Comparison of ENCODE assay signal across 32 cellular contexts in genomic region chr7:20477091-20477490, GRCh38.
DNase-seq lines count a peak whose midpoint lies in the region; FAIRE-seq and TF ChIP-seq lines count a peak whose summit lies in the region.
"Had no signal": no experiment of that assay in that cellular context is flagged by ENCODE, and none has a peak within 500 bp of the region (broad histone marks: within the 10 kb centered on the region; RNA-seq: fewer than 3 reads in every experiment).

No MANE protein-coding gene starts in this region.

- TF ChIP-seq CTCF in H1 (IDR thresholded peaks at IDR 0.05; ENCODE audit: control extremely low read depth in 1 of 3, insufficient read depth in 1 of 3, low read depth in 1 of 3, low read length in 3 of 3) (no peak), tibial nerve (IDR thresholded peaks at IDR 0.05) (no peak), Peyer's patch (IDR thresholded peaks at IDR 0.05) (no peak)

- H3K23me2 ChIP-seq in H1 (ENCODE audit: low read depth, low read length), result no peaks in the 10 kb centered on the region

- FAIRE-seq in H54 (lab: Jason Lieb, UNC) (peak; percentile 53), H1 (lab: Jason Lieb, UNC) (peak; percentile 55)
- FAIRE-seq: A204.1, A549 had no signal

- no peak overlapping the region for H3K27ac ChIP-seq in H1 (ENCODE audit: low read depth, low read length)
- H3K27ac ChIP-seq in tibial nerve, result peak overlapping the region; percentile 21 to 90 (median 67)
- no peak overlapping the region for H3K27ac ChIP-seq in Peyer's patch
- H3K27ac ChIP-seq: 22Rv1, A549, BLaER1, C4-2B had no signal

- CTCF ChIA-PET in H1 (lab: Charles Lee; ENCODE audit: partially characterized antibody), result interaction anchor here (0.6 to 2.2 kb wide), 3 partner anchors 31 to 889 kb away, joined by 3 to 6 read pairs (median 3); no protein-coding TSS in a partner anchor

- H3K79me1 ChIP-seq in H1 (ENCODE audit: low read depth, low read length), result no peaks in the 10 kb centered on the region

- H3K9me3 ChIP-seq in H1 (ENCODE audit: insufficient read depth in 2 of 2, low read depth in 1 of 2, low read length in 1 of 2) (no peaks in the 10 kb centered on the region), tibial nerve (no peaks in the 10 kb centered on the region), Peyer's patch (no peaks in the 10 kb centered on the region)
- H3K9me3 ChIP-seq: A549, BE2C, BLaER1, Caco-2 had no signal

- H3K79me2 ChIP-seq in H1 (ENCODE audit: control insufficient read depth in 1 of 2, insufficient read depth in 2 of 2, low read length in 2 of 2), result no peaks in the 10 kb centered on the region

- H3K27me3 ChIP-seq in H1 (replicated peaks in 1 of 4; ENCODE audit: control insufficient read depth in 3 of 4, extremely low read depth in 1 of 4, insufficient read depth in 3 of 4, low read length in 3 of 4) (no peaks in the 10 kb centered on the region), tibial nerve (no peaks in the 10 kb centered on the region), Peyer's patch (no peaks in the 10 kb centered on the region)
- H3K27me3 ChIP-seq: BE2C; BLaER1; BLaER1 treated with 17β-estradiol and CSF1 and Interleukin-3, amounts not matched to agents 10 nM and 100 nM had no signal

- no peak overlapping the region for H3K4ac ChIP-seq in H1 (replicated peaks; ENCODE audit: insufficient read length, low read depth, low read length)

- DNase-seq in H54 (ENCODE audit: insufficient read length, low spot score), result no peak
- DNase-seq in H1 (ENCODE audit: low read depth in 1 of 2, low spot score in 2 of 2), result no peak
- DNase-seq in tibial nerve (ENCODE audit: low spot score in 2 of 2), result no peak
- DNase-seq in NCI-H1930 (lab: John Stamatoyannopoulos, UW), result no peak
- no peak for DNase-seq in globus pallidus (ENCODE audit: low spot score)
- no peak for DNase-seq in Peyer's patch
- DNase-seq: 8988T; ACHN; AML-193; BE2C; C1 segment of cervical spinal cord; Caco-2; Calu3; CD4-positive, alpha-beta memory T cell; CD4-positive, alpha-beta T cell; CD4-positive, CD25-positive, alpha-beta regulatory T cell; CD8-positive, alpha-beta memory T cell; CD8-positive, alpha-beta T cell; COR-L47; DMS 273 treated with DMSO at 0.1 percent for 48 hours; DMS153; DMS53; DMS79; DMS79 treated with DMSO at 0.1 percent for 48 hours; DND-41; EL had no signal

- H3K4me1 ChIP-seq in H1 (replicated peaks in 1 of 4; ENCODE audit: control insufficient read depth in 3 of 4, insufficient read depth in 4 of 4, low read length in 3 of 4), result no peaks in the 10 kb centered on the region; a peak in 1 of 7 replicates
- H3K4me1 ChIP-seq in tibial nerve, result peaks cover 0 to 30% (median 14%) of the 10 kb centered on the region in 4 donors
- no peaks in the 10 kb centered on the region for H3K4me1 ChIP-seq in Peyer's patch
- H3K4me1 ChIP-seq: A549, BE2C, BLaER1, Caco-2 had no signal

- H2BK12ac ChIP-seq in H1 (ENCODE audit: low read depth, low read length), result no peak overlapping the region

- TF ChIP-seq EP300 in H1 (IDR thresholded peaks at IDR 0.05; ENCODE audit: borderline replicate concordance in 1 of 2, low read depth in 2 of 2, low read length in 2 of 2) (no peak), tibial nerve (IDR thresholded peaks at IDR 0.05) (peak in 1 of 2 donors; percentile 71)

- no peak overlapping the region for H3K4me3 ChIP-seq in H1 (ENCODE audit: extremely low read depth in 1 of 4, insufficient read depth in 2 of 4, low read depth in 3 of 4, low read length in 4 of 4)
- no peak overlapping the region for H3K4me3 ChIP-seq in tibial nerve
- no peak overlapping the region for H3K4me3 ChIP-seq in Peyer's patch
- H3K4me3 ChIP-seq: A549; BLaER1; BLaER1 treated with 17β-estradiol and CSF1 and Interleukin-3, amounts not matched to agents 10 nM and 100 nM had no signal

- H2BK20ac ChIP-seq in H1 (ENCODE audit: low read length), result no peak overlapping the region

- no peak overlapping the region for H2BK15ac ChIP-seq in H1 (ENCODE audit: low read length)

- no peaks in the 10 kb centered on the region for H3K36me3 ChIP-seq in H1 (ENCODE audit: control insufficient read depth in 2 of 4, insufficient read depth in 4 of 4, low read length in 3 of 4)
- no peaks in the 10 kb centered on the region for H3K36me3 ChIP-seq in tibial nerve
- H3K36me3 ChIP-seq in Peyer's patch, result no peaks in the 10 kb centered on the region
- H3K36me3 ChIP-seq: BE2C; BLaER1; BLaER1 treated with 17β-estradiol and CSF1 and Interleukin-3, amounts not matched to agents 10 nM and 100 nM had no signal

- no peak overlapping the region for H4K91ac ChIP-seq in H1 (replicated peaks; ENCODE audit: insufficient read length, low read length)

- H2BK5ac ChIP-seq in H1 (ENCODE audit: low read depth, low read length), result no peak overlapping the region

- H4K5ac ChIP-seq in H1 (ENCODE audit: insufficient read length, low read depth, low read length), result no peak overlapping the region

- H3K56ac ChIP-seq in H1 (replicated peaks; ENCODE audit: insufficient read length, low read depth, low read length), result no peak overlapping the region

- H3K23ac ChIP-seq in H1 (ENCODE audit: insufficient read length), result no peak overlapping the region

- no peak overlapping the region for H2AK5ac ChIP-seq in H1 (ENCODE audit: low read depth, low read length)

- H3K14ac ChIP-seq in H1 (ENCODE audit: insufficient read length), result no peak overlapping the region

- no peak overlapping the region for H3K4me2 ChIP-seq in H1 (ENCODE audit: insufficient read depth in 1 of 2, low read depth in 2 of 2, low read length in 2 of 2)
- H3K4me2 ChIP-seq: A549, BLaER1 had no signal

- 100% methylated on average over 1 of the region's 1 CpG; no CpG with 5 or more reads in 1 of the 2 experiments for WGBS in H1 (ENCODE audit: extremely low coverage in 1 of 2, insufficient coverage in 1 of 2, insufficient read length in 1 of 2, insufficient replicate concordance in 2 of 2, low coverage in 1 of 2, low lambda C conversion rate in 2 of 2, missing lambda C conversion rate in 1 of 2), 2 experiments
- 51 to 67% methylated on average over 1 of the region's 1 CpG for WGBS in tibial nerve, 2 donors

- POLR2A ChIA-PET in H1 (lab: Charles Lee; ENCODE audit: partially characterized antibody), result no interaction called here

- TF ChIP-seq POLR2A in H54 (IDR thresholded peaks at IDR 0.05; ENCODE audit: low read depth, low read length) (no peak), H1 (IDR thresholded peaks at IDR 0.05; ENCODE audit: control extremely low read depth in 1 of 2, low read depth in 2 of 2, low read length in 2 of 2) (no peak), tibial nerve (IDR thresholded peaks at IDR 0.05) (no peak), Peyer's patch (IDR thresholded peaks at IDR 0.05) (no peak)

- H2BK120ac ChIP-seq in H1 (replicated peaks; ENCODE audit: low read depth, low read length), result no peak overlapping the region

- no peaks in the 10 kb centered on the region for H4K20me1 ChIP-seq in H1 (replicated peaks in 1 of 2; ENCODE audit: control insufficient read depth in 1 of 2, insufficient read depth in 2 of 2, low read length in 2 of 2)
- H4K20me1 ChIP-seq: BLaER1; BLaER1 treated with 17β-estradiol and CSF1 and Interleukin-3, amounts not matched to agents 10 nM and 100 nM had no signal

- H3K18ac ChIP-seq in H1 (ENCODE audit: extremely low read depth, low read length), result no peak overlapping the region

- no peak for TF ChIP-seq RAD21 in H1 (IDR thresholded peaks at IDR 0.05 in 1 of 2, conservative IDR thresholded peaks at IDR 0.05 in 1 of 2; ENCODE audit: low read depth in 2 of 2, low read length in 2 of 2)

- H4K8ac ChIP-seq in H1 (ENCODE audit: extremely low read depth, insufficient read depth, low read length), result no peak overlapping the region

- no peak overlapping the region for H3K9ac ChIP-seq in H1 (replicated peaks in 1 of 4; ENCODE audit: extremely low read depth in 1 of 4, low read depth in 3 of 4, low read length in 3 of 4)
- H3K9ac ChIP-seq: BLaER1; BLaER1 treated with 17β-estradiol and CSF1 and Interleukin-3, amounts not matched to agents 10 nM and 100 nM had no signal

- H2AFZ ChIP-seq in H1 (ENCODE audit: low read length), result no peak overlapping the region

TF ChIP-seq in H1, 55 proteins besides CTCF, POLR2A, EP300 and RAD21:
- TF ChIP-seq SIN3A (conservative IDR thresholded peaks at IDR 0.05 in 1 of 2, IDR thresholded peaks at IDR 0.05 in 1 of 2; ENCODE audit: low read depth in 1 of 2, low read length in 2 of 2), result no peak
- no peak for TF ChIP-seq SIRT6 (IDR thresholded peaks at IDR 0.05; ENCODE audit: low read length)
- no peak for TF ChIP-seq TAF1 (IDR thresholded peaks at IDR 0.05; ENCODE audit: low read depth, low read length)
- no peak for TF ChIP-seq CREB1 (IDR thresholded peaks at IDR 0.05)
- TF ChIP-seq ZNF274 (IDR thresholded peaks at IDR 0.05; ENCODE audit: borderline replicate concordance, extremely low read depth, low read length), result no peak
- TF ChIP-seq SP2 (IDR thresholded peaks at IDR 0.05; ENCODE audit: low read length), result no peak
- no peak for TF ChIP-seq CHD1 (IDR thresholded peaks at IDR 0.05; ENCODE audit: low read depth, low read length)
- TF ChIP-seq JUN (IDR thresholded peaks at IDR 0.05; ENCODE audit: low read depth, low read length), result no peak
- TF ChIP-seq SRF (IDR thresholded peaks at IDR 0.05; ENCODE audit: low read depth, low read length), result no peak
- no peak for TF ChIP-seq SP1 (IDR thresholded peaks at IDR 0.05; ENCODE audit: low read depth, low read length)
- TF ChIP-seq NRF1 (IDR thresholded peaks at IDR 0.05; ENCODE audit: low read depth, low read length), result no peak
- TF ChIP-seq PHF8 (conservative IDR thresholded peaks at IDR 0.05; ENCODE audit: low read depth, low read length), result no peak
- no peak for TF ChIP-seq GTF2F1 (IDR thresholded peaks at IDR 0.05; ENCODE audit: borderline replicate concordance, low read depth, low read length)
- TF ChIP-seq CBX8 (IDR thresholded peaks at IDR 0.05; ENCODE audit: borderline replicate concordance, low read depth, low read length), result no peak

Comparison
In these comparisons a context has a peak if more than half of its experiments do, and no peak if none do; other contexts are left out.
1. H3K27ac ChIP-seq: peak in tibial nerve (4 of 4); none in H1 (single experiment) and Peyer's patch (0 of 4).